ENCODE assay signal across 26 cellular contexts in the genomic region with DNA sequence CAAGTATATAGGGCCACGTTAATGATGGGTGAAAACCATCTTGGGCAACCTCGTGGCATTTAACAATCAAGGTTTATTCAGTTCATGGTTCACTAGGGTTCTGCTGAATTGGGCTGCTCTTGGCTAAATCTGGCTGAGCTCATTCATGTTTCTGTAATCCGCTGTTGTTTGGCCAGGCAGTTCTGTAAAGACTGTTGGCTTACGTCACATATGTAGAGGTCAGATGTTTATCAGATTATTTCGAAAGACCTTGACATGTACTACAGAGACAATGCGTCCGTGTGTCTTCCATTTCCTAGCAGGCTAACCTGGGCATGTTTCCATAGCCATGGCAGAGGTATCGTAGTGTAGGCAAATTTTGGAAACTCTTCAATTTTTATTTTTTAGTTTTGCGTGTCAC.
"Had no signal": no experiment of that assay in that cellular context is flagged by ENCODE, and none has a peak within 500 bp of the region (broad histone marks: within the 10 kb centered on the region; RNA-seq: fewer than 3 reads in every experiment).

No MANE protein-coding gene starts in this region.

- ATAC-seq: activated CD4-positive, CD25-positive, alpha-beta regulatory T cell treated with anti-CD3 and anti-CD28 coated beads, Interleukin-2, amount 50 U/mL, for 24 hours; activated CD8-positive, alpha-beta T cell treated with anti-CD3 and anti-CD28 coated beads for 36 hours; SK-N-SH treated with all-trans-retinoic acid at 6 μM for 48 hours had no signal

- DNase-seq: activated CD4-positive, alpha-beta T cell treated with anti-CD3 and anti-CD28 coated beads for 4 hours; activated CD8-positive, alpha-beta memory T cell treated with anti-CD3 and anti-CD28 coated beads, Interleukin-2, amount 50 U/mL, for 48 hours; activated CD8-positive, alpha-beta T cell treated with anti-CD3 and anti-CD28 coated beads for 36 hours; activated naive CD4-positive, alpha-beta T cell treated with anti-CD3 and anti-CD28 coated beads, Interleukin-2, amount 50 U/mL, for 16 hours; activated naive CD8-positive, alpha-beta T cell treated with anti-CD3 and anti-CD28 coated beads, Interleukin-2, amount 10 ng/mL, durations not matched to agents 7 days and 5 days; activated T-cell treated with anti-CD3 and anti-CD28 coated beads, Interleukin-2, amount 50 U/mL, for 1 hour; aorta; caudate nucleus; MG63; NCI-H1092 treated with DMSO at 0.1 percent for 48 hours; NCI-H1417 treated with DMSO at 0.1 percent for 48 hours; NCI-H1694; NCI-H2029; NCI-H2107; NCI-H2171 treated with DMSO at 0.1 percent for 48 hours; NCI-H345; NCI-H510A; NCI-H526 treated with DMSO at 0.1 percent for 48 hours; Peyer's patch; Right ventricle myocardium superior; SJCRH30 had no signal

- H3K36me3 ChIP-seq: breast epithelium, MG63, Peyer's patch, SJCRH30 had no signal

- H3K27ac ChIP-seq: breast epithelium, KMS-11, Peyer's patch, RWPE1, SJCRH30 had no signal

- H3K4me3 ChIP-seq: breast epithelium, MG63, Peyer's patch, SJCRH30 had no signal

- H3K9me3 ChIP-seq: MG63, SJCRH30 had no signal

- H3K4me1 ChIP-seq: breast epithelium, Peyer's patch, SJCRH30 had no signal

- H3K27me3 ChIP-seq: breast epithelium, MG63, Peyer's patch, SJCRH30 had no signal
